ENCODE assay signal across 9 cellular contexts in the genomic region with DNA sequence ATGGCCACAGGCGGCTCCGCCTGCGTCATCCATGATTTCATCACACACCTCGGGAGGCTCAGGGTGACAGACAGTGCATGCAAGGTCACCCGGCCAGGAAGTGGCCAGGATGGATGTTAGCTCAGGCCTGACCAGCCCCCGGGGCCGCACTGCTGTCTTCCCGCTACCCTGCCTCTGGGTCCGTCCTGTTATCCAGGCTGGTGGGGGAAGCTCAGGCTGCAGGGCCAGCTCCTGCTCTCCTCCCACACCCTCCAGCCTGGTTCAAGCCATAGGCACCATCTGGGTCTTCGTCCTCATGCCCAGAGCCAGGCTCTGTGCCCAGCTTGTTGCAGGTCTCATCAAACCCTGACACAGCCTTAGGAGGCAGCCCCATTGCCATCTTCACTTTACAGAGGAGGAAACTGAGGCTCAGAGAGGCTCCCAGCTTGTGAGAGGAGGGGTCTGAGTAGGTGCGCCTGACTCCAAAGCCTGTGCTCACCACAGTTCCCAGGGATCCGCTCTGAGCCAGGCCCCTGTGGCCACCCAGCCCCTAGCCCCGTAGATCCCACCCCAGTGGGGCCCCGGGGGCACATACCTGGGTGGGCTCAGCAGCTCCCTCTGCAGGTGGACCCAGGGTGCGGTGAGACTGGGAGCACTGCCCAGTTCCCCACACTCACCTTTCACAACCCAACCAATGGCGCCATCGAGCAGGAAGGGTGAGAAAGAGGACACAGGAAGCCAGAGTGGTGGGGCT. TPM values are rescaled to one million over a fixed set of nuclear protein-coding genes. Genes with fewer than 3 reads are reported as not detected.
DNase-seq lines count a peak whose midpoint lies in the region; ATAC-seq and TF ChIP-seq lines count a peak whose summit lies in the region.
"Had no signal": no experiment of that assay in that cellular context is flagged by ENCODE, and none has a peak within 500 bp of the region (broad histone marks: within the 10 kb centered on the region; RNA-seq: fewer than 3 reads in every experiment).

No MANE protein-coding gene starts in this region.

- H3K79me2 ChIP-seq in PC-9 (ENCODE audit: low read depth) = no peaks in the 10 kb centered on the region
- H3K79me2 ChIP-seq in smooth muscle cell (ENCODE audit: low read depth) = no peaks in the 10 kb centered on the region

- POLR2A ChIA-PET in PC-9 (lab: Charles Lee; ENCODE audit: unreplicated experiment) = interaction anchor here (0.6 kb wide), 1 partner anchor 464 kb away, joined by 6 read pairs; no protein-coding TSS in a partner anchor

- intact Hi-C loops in PC-9 (cut with micrococcal nuclease; ENCODE audit: unreplicated experiment) (no loop called here), cardiac septum (cut with DNase I) (no loop called here), testis (cut with DNase I; ENCODE audit: low total_unique reads) (no loop called here)

- H4K20me1 ChIP-seq in PC-9 (ENCODE audit: insufficient read depth) (no peaks in the 10 kb centered on the region), smooth muscle cell (ENCODE audit: low read depth) (no peaks in the 10 kb centered on the region)

- H3F3A ChIP-seq in PC-9 (ENCODE audit: insufficient read depth, low read depth) (peaks cover 15% of the 10 kb centered on the region), smooth muscle cell (ENCODE audit: low read depth) (no peaks in the 10 kb centered on the region)

- TF ChIP-seq CTCF in PC-9 (conservative IDR thresholded peaks at IDR 0.05) = peak; percentile 62
- TF ChIP-seq CTCF in smooth muscle cell (IDR thresholded peaks at IDR 0.05; ENCODE audit: borderline replicate concordance, insufficient read depth, poor library complexity, severe bottlenecking) = peak; percentile 15
- TF ChIP-seq CTCF in testis (IDR thresholded peaks at IDR 0.05) = no peak

- H3K4me3 ChIP-seq in H7 (ENCODE audit: insufficient read depth, low read depth, low read length) = no peak overlapping the region
- H3K4me3 ChIP-seq in PC-9 = no peak overlapping the region
- H3K4me3 ChIP-seq in smooth muscle cell = no peak overlapping the region
- no peak overlapping the region for H3K4me3 ChIP-seq in testis

- WGBS in smooth muscle cell (ENCODE audit: low lambda C conversion rate) = 86% methylated on average over 17 of the region's 17 CpGs
- 79 to 100% methylated on average over 2 to 17 of the region's 17 CpGs for WGBS in testis, 2 donors

- H3K27me3 ChIP-seq in H7 (ENCODE audit: control insufficient read depth, insufficient read depth, low read length) = no peaks in the 10 kb centered on the region
- no peaks in the 10 kb centered on the region for H3K27me3 ChIP-seq in PC-9 (ENCODE audit: insufficient read depth, low read depth)
- no peaks in the 10 kb centered on the region for H3K27me3 ChIP-seq in smooth muscle cell (ENCODE audit: low read depth)
- H3K27me3 ChIP-seq in testis = no peaks in the 10 kb centered on the region

- no peak for ATAC-seq in GM21423 (IDR thresholded peaks at IDR 0.05; ENCODE audit: unreplicated experiment)

- CTCF ChIA-PET in PC-9 (lab: Charles Lee) = interaction anchor here (0.6 to 1.1 kb wide), 2 partner anchors 45 to 77 kb away, joined by 3 to 4 read pairs; no protein-coding TSS in a partner anchor

- H3K27ac ChIP-seq in PC-9 (no peak overlapping the region), smooth muscle cell (ENCODE audit: low read depth) (no peak overlapping the region), testis (no peak overlapping the region)

- H3K9ac ChIP-seq in smooth muscle cell (ENCODE audit: low read depth) = no peak overlapping the region

- DNase-seq in H7 (peak; percentile 90), PC-9 (peak in 1 of 2 experiments; percentile 44), cardiac septum (ENCODE audit: low spot score) (peak; percentile 94), smooth muscle cell (lab: John Stamatoyannopoulos, UW; ENCODE audit: unreplicated experiment) (no peak), NCI-H2029 (lab: John Stamatoyannopoulos, UW) (no peak), testis (no peak)
- DNase-seq: activated naive CD8-positive, alpha-beta T cell treated with anti-CD3 and anti-CD28 coated beads, Interleukin-2, amount 10 ng/mL, durations not matched to agents 7 days and 5 days had no signal

- H2AFZ ChIP-seq in PC-9 = no peak overlapping the region
- no peak overlapping the region for H2AFZ ChIP-seq in smooth muscle cell (ENCODE audit: low read depth)

- no peaks in the 10 kb centered on the region for H3K9me2 ChIP-seq in PC-9 (ENCODE audit: insufficient read depth)

- H3K4me1 ChIP-seq in PC-9 (replicated peaks; ENCODE audit: insufficient read depth) (peaks cover 21% of the 10 kb centered on the region), smooth muscle cell (ENCODE audit: low read depth) (no peaks in the 10 kb centered on the region), testis (no peaks in the 10 kb centered on the region)

- H3K36me3 ChIP-seq in H7 (replicated peaks; ENCODE audit: control insufficient read depth, insufficient read depth, low read length) = no peaks in the 10 kb centered on the region
- no peaks in the 10 kb centered on the region for H3K36me3 ChIP-seq in PC-9 (ENCODE audit: low read depth)
- no peaks in the 10 kb centered on the region for H3K36me3 ChIP-seq in smooth muscle cell (ENCODE audit: low read depth)
- H3K36me3 ChIP-seq in testis (ENCODE audit: low read depth, missing control alignments) = no peaks in the 10 kb centered on the region

- H3K4me2 ChIP-seq in PC-9 (peak overlapping the region; percentile 1; the same call in 1 of the 2 replicates), smooth muscle cell (no peak overlapping the region)

- no TSS peak for BruUV-seq in PC-9 (replicated peaks; lab: Mats Ljungman, UMichigan)

- TF ChIP-seq POLR2A in testis (IDR thresholded peaks at IDR 0.05) = no peak

- H3K9me3 ChIP-seq in PC-9 (ENCODE audit: insufficient read depth, low read depth) (no peaks in the 10 kb centered on the region), smooth muscle cell (replicated peaks; ENCODE audit: low read depth) (no peaks in the 10 kb centered on the region), testis (no peaks in the 10 kb centered on the region)

RNA-seq across cellular contexts. Expression of gene ADGRG3, which starts 0.4 kb away (rescaled TPM):
- 0.07 and 0.67 TPM in 2 replicates for total RNA-seq in H7 (2014; rRNA removed; shearing (Covaris generic))
- total RNA-seq in PC-9 (2021) (0.25 TPM in 1 of 2 replicates, not detected in the other), cardiac septum (1.0 TPM), smooth muscle cell (0.13 TPM in 1 of 2 replicates, not detected in the other), testis (under 1 TPM; 0.37 to 0.63 TPM)
- polyA plus RNA-seq in smooth muscle cell (not detected in 2 replicates), testis (ENCODE audit: insufficient read depth, low read depth, low replicate concordance) (0.82 TPM)
- total RNA-seq: activated naive CD8-positive, alpha-beta T cell treated with anti-CD3 and anti-CD28 coated beads, Interleukin-2, amount 10 ng/mL, durations not matched to agents 7 days and 5 days; SK-MEL-5 had no signal

RNA-seq across cellular contexts. Expression of gene DRC7, which starts 26.9 kb away (rescaled TPM):
- total RNA-seq in H7 (2014; rRNA removed; shearing (Covaris generic)) = 0.03 TPM in 1 of 2 replicates, not detected in the other
- total RNA-seq in PC-9 (2021) (0.85 and 1.7 TPM in 2 replicates), cardiac septum (not detected), smooth muscle cell (0.94 TPM in 1 of 2 replicates, not detected in the other), testis (10 to 100 TPM; 35.4 to 62.7 TPM)
- polyA plus RNA-seq in smooth muscle cell (not detected in 2 replicates), testis (ENCODE audit: insufficient read depth, low read depth, low replicate concordance) (199 TPM)
- total RNA-seq: SK-MEL-5 had no signal

RNA-seq across cellular contexts. Expression of gene ADGRG1, which starts 39.3 kb away (rescaled TPM):
- 0.38 and 0.44 TPM in 2 replicates for total RNA-seq in H7 (2014; rRNA removed; shearing (Covaris generic))
- total RNA-seq in PC-9 (2021) (105 and 131 TPM in 2 replicates), cardiac septum (15.9 TPM), smooth muscle cell (27.3 and 32.0 TPM in 2 replicates), testis (100 to 1,000 TPM; 296 to 346 TPM)
- polyA plus RNA-seq in smooth muscle cell (15.3 and 71.2 TPM in 2 replicates), testis (ENCODE audit: insufficient read depth, low read depth, low replicate concordance) (134 TPM)

Comparison
In these comparisons a context has a peak if more than half of its experiments do, and no peak if none do; other contexts are left out.
1. DNase-seq: peak in H7 (single experiment) and cardiac septum (single experiment); none in smooth muscle cell (single experiment), NCI-H2029 (single experiment) and testis (single experiment).
2. CTCF ChIP-seq: peak in PC-9 (single experiment) and smooth muscle cell (single experiment); none in testis (0 of 3).
3. RNA of gene DRC7, which starts 26.9 kb away (total RNA-seq): 35.4 to 62.7 TPM in testis; 0.94 TPM in smooth muscle cell, 0.85 to 1.7 TPM in PC-9, 0.03 TPM in H7 and not detected in cardiac septum (single experiment); every median in the first group is over 10 times any median in the second.
4. RNA of gene ADGRG1, which starts 39.3 kb away (total RNA-seq): 296 to 346 TPM in testis, 105 to 131 TPM in PC-9, 27.3 to 32.0 TPM in smooth muscle cell and 15.9 TPM in cardiac septum (single experiment); 0.38 to 0.44 TPM in H7; every median in the first group is over 10 times any median in the second.